Comparison of ENCODE assay signal across 8 cellular contexts in genomic region chr15:63600001-63600645, GRCh38. TPM values are rescaled to one million over a fixed set of nuclear protein-coding genes. Genes with fewer than 3 reads are reported as not detected.
DNase-seq lines count a peak whose midpoint lies in the region; ATAC-seq and TF ChIP-seq lines count a peak whose summit lies in the region.

No MANE protein-coding gene starts in this region.

- 0 out of 2 replicates have a peak, but pooled peaks cover 2% of the 10 kb centered on the region for H3F3A ChIP-seq in OCI-LY1 (ENCODE audit: insufficient read depth, low read length)

- H3K79me2 ChIP-seq in OCI-LY1 (ENCODE audit: insufficient read depth, low read length) (no peaks in the 10 kb centered on the region), mesendoderm (ENCODE audit: control insufficient read depth, insufficient read depth, low read length) (no peaks in the 10 kb centered on the region)

- H3K4me2 ChIP-seq in OCI-LY1 (ENCODE audit: low read length) (peak overlapping the region; percentile 75), mesendoderm (ENCODE audit: low read length) (peak overlapping the region; percentile 61)

- no peak for TF ChIP-seq POLR2A in transverse colon (IDR thresholded peaks at IDR 0.05)

- H3K9ac ChIP-seq in OCI-LY1 (ENCODE audit: low read length) (peak overlapping the region; percentile 87), mesendoderm (ENCODE audit: low read length) (peak overlapping the region; percentile 85)

- CTCF ChIA-PET in AG04450 (lab: Charles Lee): interaction anchor here (0.7 to 3.0 kb wide), 7 partner anchors 10 to 132 kb away, joined by 3 to 22 read pairs (median 7); no protein-coding TSS in a partner anchor

- H3K36me3 ChIP-seq in OCI-LY1 (ENCODE audit: insufficient read depth, low read length) (no peaks in the 10 kb centered on the region), mesendoderm (ENCODE audit: control insufficient read depth, insufficient read depth, low read length) (no peaks in the 10 kb centered on the region), transverse colon (no peaks in the 10 kb centered on the region)

- POLR2A ChIA-PET in AG04450 (lab: Yijun Ruan, JAX): interaction anchor here (0.6 kb wide), 1 partner anchor 438 kb away, joined by 4 read pairs; no protein-coding TSS in a partner anchor

- H2AFZ ChIP-seq in OCI-LY1 (ENCODE audit: low read length): no peak overlapping the region

- H3K27ac ChIP-seq in AG04450 (ENCODE audit: low read depth, low read length) (peak overlapping the region; percentile 80), OCI-LY1 (ENCODE audit: low read depth, low read length, poor library complexity, severe bottlenecking) (peak overlapping the region; percentile 89), cingulate gyrus (ENCODE audit: low read depth, low read length) (peak overlapping the region; percentile 81), mesendoderm (ENCODE audit: low read depth, low read length) (no peak overlapping the region), transverse colon (peak overlapping the region; percentile 90 to 97 (median 94))

- peak overlapping the region; percentile 73 for H3K4ac ChIP-seq in mesendoderm (ENCODE audit: low read depth, low read length)

- H3K4me3 ChIP-seq in AG04450 (ENCODE audit: low read depth, low read length): peak overlapping the region; percentile 64
- peak overlapping the region; percentile 70 for H3K4me3 ChIP-seq in OCI-LY1 (ENCODE audit: low read depth, low read length, poor library complexity, severe bottlenecking)
- no peak overlapping the region for H3K4me3 ChIP-seq in mesendoderm (ENCODE audit: low read length)
- peak overlapping the region; percentile 26 to 82 (median 66) for H3K4me3 ChIP-seq in transverse colon

- TF ChIP-seq CTCF in AG04450 (IDR thresholded peaks at IDR 0.05; ENCODE audit: low read depth, low read length): no peak
- TF ChIP-seq CTCF in OCI-LY1 (IDR thresholded peaks at IDR 0.05; ENCODE audit: low read length): no peak
- TF ChIP-seq CTCF in transverse colon (IDR thresholded peaks at IDR 0.05): no peak

- in situ Hi-C loops in transverse colon (cut with MboI; ENCODE audit: low pct_ligation_motif_present in 1 of 4, low pct_unique_long_range_greater_than_20kb in 1 of 4, low sequenced_read_pairs in 3 of 4): loop anchor here in 2 of 4 donors (10.0 to 25.0 kb wide), 2 partner anchors 105 to 462 kb away; no protein-coding TSS in a partner anchor

- no peak overlapping the region for H2BK15ac ChIP-seq in mesendoderm (replicated peaks; ENCODE audit: low read depth)

- no peaks in the 10 kb centered on the region for H3K79me1 ChIP-seq in mesendoderm (ENCODE audit: low read length)

- no CpG with 5 or more reads among the region's 28 CpGs for WGBS in mesendoderm (ENCODE audit: extremely low coverage, insufficient coverage, low lambda C conversion rate)
- WGBS in transverse colon (ENCODE audit: low coverage in 1 of 2), 2 donors: 5% methylated on average over 17 of the region's 28 CpGs; no CpG with 5 or more reads in 1 of the 2 donors

- no peak overlapping the region for H2BK5ac ChIP-seq in mesendoderm (ENCODE audit: low read length)

- H3K4me1 ChIP-seq in OCI-LY1 (ENCODE audit: insufficient read depth, low read length, severe bottlenecking) (peaks cover 72% of the 10 kb centered on the region), mesendoderm (ENCODE audit: control insufficient read depth, low read depth, low read length) (no peaks in the 10 kb centered on the region), transverse colon (peaks cover 12 to 65% (median 59%) of the 10 kb centered on the region in 4 donors)

- peak overlapping the region; percentile 95 for H3K56ac ChIP-seq in mesendoderm (ENCODE audit: low read length)

- H2AK5ac ChIP-seq in mesendoderm (ENCODE audit: low read length): no peak overlapping the region

- H4K5ac ChIP-seq in mesendoderm (ENCODE audit: low read length): no peak overlapping the region

- no peaks in the 10 kb centered on the region for H4K20me1 ChIP-seq in OCI-LY1 (ENCODE audit: insufficient read depth, low read length)

- no peak overlapping the region for H3K23ac ChIP-seq in mesendoderm (ENCODE audit: low read length)

- H3K27me3 ChIP-seq in AG04450 (ENCODE audit: control insufficient read depth, insufficient read depth, low read length) (no peaks in the 10 kb centered on the region), OCI-LY1 (ENCODE audit: insufficient read depth, low read length) (no peaks in the 10 kb centered on the region), mesendoderm (ENCODE audit: insufficient read depth, low read length, poor library complexity) (no peaks in the 10 kb centered on the region), transverse colon (no peaks in the 10 kb centered on the region)

- no peak overlapping the region for H2BK120ac ChIP-seq in mesendoderm (ENCODE audit: low read depth, low read length)

- no peak overlapping the region for H4K8ac ChIP-seq in mesendoderm (ENCODE audit: low read depth, low read length)

- no peak for TF ChIP-seq EP300 in transverse colon (IDR thresholded peaks at IDR 0.05; ENCODE audit: low read depth)

- intact Hi-C loops in transverse colon (cut with DNase I; ENCODE audit: low total_unique reads): loop anchor here (5.0 kb wide), 2 partner anchors 98 to 113 kb away; partner anchors contain the start of gene USP3

- peak; percentile 5 for ATAC-seq in GM19395 (IDR thresholded peaks at IDR 0.05; ENCODE audit: unreplicated experiment)
- no peak for ATAC-seq in HG03045 (IDR thresholded peaks at IDR 0.05; ENCODE audit: unreplicated experiment)
- ATAC-seq in GM21786 (IDR thresholded peaks at IDR 0.05; ENCODE audit: unreplicated experiment): no peak

- H3K18ac ChIP-seq in mesendoderm (ENCODE audit: low read length): no peak overlapping the region

- H3K9me3 ChIP-seq in AG04450 (ENCODE audit: control insufficient read depth, insufficient read depth, low read length) (no peaks in the 10 kb centered on the region; the same call in 1 of the 2 replicates), OCI-LY1 (ENCODE audit: low read length) (no peaks in the 10 kb centered on the region), transverse colon (no peaks in the 10 kb centered on the region)

- H3K9me2 ChIP-seq in OCI-LY1 (ENCODE audit: low read depth, low read length): no peaks in the 10 kb centered on the region

- DNase-seq in AG04450 (ENCODE audit: low read depth, low spot score): no peak
- DNase-seq in mesendoderm: peak; percentile 59
- DNase-seq in transverse colon: no peak

RNA-seq across cellular contexts. Expression of gene FBXL22, which starts 2.9 kb away (rescaled TPM):
- polyA plus RNA-seq in AG04450 (2011; rRNA removed): 1.3 TPM in 2 replicates
- polyA minus RNA-seq in AG04450 (2011; rRNA and poly(A)+ RNA removed): 1.1 and 2.1 TPM in 2 replicates
- 0.39 TPM for polyA plus RNA-seq in mesendoderm (2013, experiment 1 of 2)
- 0.42 TPM for polyA plus RNA-seq in mesendoderm (2013, experiment 2 of 2)
- total RNA-seq in transverse colon: 10 to 100 TPM in 1 of 4 donors, 1 to 10 TPM in 3; 3.0 to 28.1 (median 7.8) TPM
